8 cellular contexts compared by ENCODE assay signal in genomic region chr11:22920939-22921565, GRCh38.
A peak's percentile ranks its signal among the peaks of the same experiment; 100 is the strongest.
DNase-seq lines count a peak whose midpoint lies in the region; TF ChIP-seq lines count a peak whose summit lies in the region.

No MANE protein-coding gene starts in this region.

- H3K36me3 Mint-ChIP-seq in neural crest cell (ENCODE audit: low read depth), result no peaks in the 10 kb centered on the region

- POLR2A ChIA-PET in AG04449 (lab: Yijun Ruan, JAX), result no interaction called here

- DNase-seq in AG04449 (ENCODE audit: low read depth, low spot score) (peak; percentile 17), GM06990 (ENCODE audit: extremely low read depth, insufficient read length) (no peak), H4 (ENCODE audit: low spot score) (peak; percentile 77), HuH-7.5 (ENCODE audit: low spot score) (peak; percentile 18), RPMI7951 (ENCODE audit: low read depth) (peak; percentile 17), epithelial cell of proximal tubule (ENCODE audit: low read depth) (peak; percentile 3), neural crest cell (ENCODE audit: low read depth, low spot score) (peak; percentile 6), middle frontal gyrus (ENCODE audit: extremely low spot score, low spot score) (no peak)

- H3K4me3 ChIP-seq in AG04449 (ENCODE audit: low read depth, low read length) (no peak overlapping the region), GM06990 (replicated peaks; ENCODE audit: low read depth, low read length) (no peak overlapping the region), epithelial cell of proximal tubule (ENCODE audit: low read depth, low read length) (no peak overlapping the region)

- H3K27me3 ChIP-seq in GM06990 (replicated peaks; ENCODE audit: control insufficient read depth, insufficient read depth, low read length), result no peaks in the 10 kb centered on the region

- TF ChIP-seq CTCF in AG04449 (IDR thresholded peaks at IDR 0.05; ENCODE audit: insufficient read depth, low read length, missing control alignments) (peak; percentile 74), GM06990 (IDR thresholded peaks at IDR 0.05; ENCODE audit: insufficient read depth, low read length, poor library complexity, severe bottlenecking) (peak; percentile 84), epithelial cell of proximal tubule (conservative IDR thresholded peaks at IDR 0.05; ENCODE audit: low read depth, low read length) (peak; percentile 88), neural crest cell (conservative IDR thresholded peaks at IDR 0.05) (peak; percentile 76)

- H3K36me3 ChIP-seq in GM06990 (ENCODE audit: control insufficient read depth, insufficient read depth, low read length), result no peaks in the 10 kb centered on the region

- H3K4me3 Mint-ChIP-seq in neural crest cell, result no peak overlapping the region

- CTCF ChIA-PET in AG04449 (lab: Yijun Ruan, JAX), result interaction anchor here (0.7 to 1.5 kb wide), 7 partner anchors 12 to 622 kb away, joined by 3 to 5 read pairs (median 3); no protein-coding TSS in a partner anchor

- H3K9me3 Mint-ChIP-seq in neural crest cell, result no peaks in the 10 kb centered on the region

- no peak overlapping the region for H3K27ac Mint-ChIP-seq in neural crest cell (ENCODE audit: unreplicated experiment)

- H3K4me1 Mint-ChIP-seq in neural crest cell, result peaks cover 14% of the 10 kb centered on the region

- no peaks in the 10 kb centered on the region for H3K27me3 Mint-ChIP-seq in neural crest cell (ENCODE audit: low read depth)

Comparison
In these comparisons a context has a peak if more than half of its experiments do, and no peak if none do; other contexts are left out.
1. DNase-seq: peak in AG04449 (single experiment), H4 (single experiment), HuH-7.5 (single experiment), RPMI7951 (single experiment), epithelial cell of proximal tubule (single experiment) and neural crest cell (single experiment); none in GM06990 (single experiment) and middle frontal gyrus (single experiment).
2. Peak in every context shown above with its lines, with median percentiles within 50 percentile points of each other: CTCF ChIP-seq.